Comparison of ENCODE assay signal across 1 cellular context in the genomic region with DNA sequence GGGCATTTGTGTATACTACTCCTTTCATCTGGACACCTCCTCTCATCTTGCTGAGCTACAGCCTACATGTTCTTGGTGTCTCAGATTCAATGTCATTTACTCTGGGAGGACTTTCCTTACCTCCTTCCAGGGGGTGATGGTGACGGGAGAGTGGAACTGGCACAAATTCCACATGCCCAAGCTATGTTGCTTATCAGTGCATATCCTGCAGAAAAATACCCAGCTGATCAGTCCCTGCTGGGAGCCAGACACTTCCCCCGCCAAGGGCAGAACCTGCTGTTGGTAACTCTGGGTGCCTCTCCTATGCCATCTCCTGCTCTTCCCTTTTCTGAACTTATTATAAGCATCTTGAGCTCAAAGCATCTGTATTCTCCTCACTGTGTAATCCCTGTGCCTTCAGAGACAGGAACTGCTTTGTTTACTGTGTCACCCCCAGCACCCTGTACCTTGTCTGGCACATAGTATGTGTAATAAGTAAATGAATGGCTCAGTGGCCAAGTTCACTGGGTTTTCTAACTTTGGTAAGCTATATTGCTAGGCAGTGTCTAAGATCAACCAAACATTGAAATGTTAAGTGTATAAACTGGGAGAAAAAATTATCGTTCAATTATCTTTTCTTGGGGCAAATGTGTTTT.
TF ChIP-seq lines count a peak whose summit lies in the region.

No MANE protein-coding gene starts in this region.

TF ChIP-seq in K562, 482 proteins besides CTCF, POLR2A, EP300 and RAD21 (continued from another document):
- TF ChIP-seq ZBTB12 (CRISPR knock-in tag; IDR thresholded peaks at IDR 0.05) (no peak), DNMT1 (IDR thresholded peaks at IDR 0.05) (no peak), ZNF75A (CRISPR knock-in tag; IDR thresholded peaks at IDR 0.05) (no peak), ZKSCAN1 (IDR thresholded peaks at IDR 0.05; ENCODE audit: low read depth, low read length) (no peak), NR3C1 (CRISPR knock-in tag; IDR thresholded peaks at IDR 0.05) (no peak)
TF ChIP-seq in K562: peak in this region for 1.
